In the genomic region with DNA sequence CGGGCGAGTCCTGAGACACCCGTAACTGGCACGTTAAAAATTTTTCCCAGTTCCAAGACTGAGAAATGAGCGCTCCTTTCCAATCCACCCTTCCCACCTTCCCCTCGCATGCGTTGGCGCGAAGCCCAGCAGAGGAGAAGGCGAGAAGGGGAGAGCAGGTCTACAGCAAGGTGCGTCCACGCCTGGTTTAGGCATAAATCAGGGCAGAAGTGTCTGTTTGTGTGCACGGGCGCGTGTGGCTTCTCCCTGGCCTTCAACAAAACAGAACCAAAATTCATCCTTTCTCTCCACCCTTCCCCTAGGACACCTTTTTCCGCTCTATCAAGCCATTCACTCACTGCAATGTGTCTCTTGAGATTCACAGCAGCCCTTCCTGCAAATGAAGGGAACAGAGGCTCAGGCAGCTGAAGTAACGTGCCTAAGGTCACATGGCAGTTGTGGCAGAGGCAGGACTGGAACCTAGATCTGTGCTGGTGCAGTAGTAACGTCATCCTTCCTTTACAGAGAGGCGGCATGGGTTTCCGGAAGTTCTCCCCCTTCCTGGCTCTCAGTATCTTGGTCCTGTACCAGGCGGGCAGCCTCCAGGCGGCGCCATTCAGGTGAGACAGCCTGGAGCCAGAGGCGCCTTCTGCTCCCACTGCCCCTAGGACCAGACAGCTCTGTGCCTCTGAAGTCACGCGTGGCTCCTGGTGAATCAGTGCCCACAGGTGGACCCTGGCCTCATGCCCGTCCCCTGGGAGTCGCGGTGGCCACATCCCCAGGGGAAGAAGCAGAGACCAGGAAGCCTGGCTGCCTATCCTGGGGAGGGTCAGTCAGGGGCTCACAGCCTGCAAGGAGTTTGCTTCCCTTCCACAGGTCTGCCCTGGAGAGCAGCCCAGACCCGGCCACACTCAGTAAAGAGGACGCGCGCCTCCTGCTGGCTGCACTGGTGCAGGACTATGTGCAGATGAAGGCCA, we compare ENCODE assay signal across 8 cellular contexts. TPM values are rescaled to one million over a fixed set of nuclear protein-coding genes. Genes with fewer than 3 reads are reported as not detected.
DNase-seq lines count a peak whose midpoint lies in the region; ATAC-seq and TF ChIP-seq lines count a peak whose summit lies in the region.

No MANE protein-coding gene starts in this region.

- H3K9me3 ChIP-seq in right atrium auricular region, result peaks cover 0 to 6% of the 10 kb centered on the region in 2 donors

- peak; percentile 83 for TF ChIP-seq CTCF in GM12873 (IDR thresholded peaks at IDR 0.05; ENCODE audit: insufficient read depth, low read depth, low read length, missing control alignments)
- peak; percentile 70 to 82 for TF ChIP-seq CTCF in right atrium auricular region (IDR thresholded peaks at IDR 0.05)

- peak overlapping the region; percentile 17 to 45 for H3K4me3 ChIP-seq in right atrium auricular region
- peak overlapping the region; percentile 53 for H3K4me3 ChIP-seq in rectal smooth muscle tissue (ENCODE audit: low read length)

- H3K4me1 ChIP-seq in right atrium auricular region, result peaks cover 0 to 22% of the 10 kb centered on the region in 2 donors
- peaks cover 8% of the 10 kb centered on the region for H3K4me1 ChIP-seq in rectal smooth muscle tissue (ENCODE audit: control insufficient read depth, insufficient read depth, low read length)

- DNase-seq in NCI-H1092 treated with DMSO at 0.1 percent for 48 hours (lab: John Stamatoyannopoulos, UW) (peak; percentile 91), SW480 (ENCODE audit: low spot score) (peak; percentile 85), right atrium auricular region (ENCODE audit: low spot score) (peak; percentile 82), NCI-H2171 (lab: John Stamatoyannopoulos, UW) (no peak)
- peak; percentile 78 for DNase-seq in activated naive CD8-positive, alpha-beta T cell treated with anti-CD3 and anti-CD28 coated beads, Interleukin-2, amount 50 U/mL, for 16 hours (ENCODE audit: low read depth, low spot score)

- no peaks in the 10 kb centered on the region for H3K27me3 ChIP-seq in right atrium auricular region
- H3K27me3 ChIP-seq in rectal smooth muscle tissue (ENCODE audit: control insufficient read depth, insufficient read depth, low read length), result peaks cover 10% of the 10 kb centered on the region

- peak; percentile 94 for ATAC-seq in HG02642 (IDR thresholded peaks at IDR 0.05; ENCODE audit: poor library complexity, unreplicated experiment)

- no peak overlapping the region for H3K9ac ChIP-seq in rectal smooth muscle tissue (ENCODE audit: low read length)

- H3K27ac ChIP-seq in right atrium auricular region (no peak overlapping the region), rectal smooth muscle tissue (ENCODE audit: low read depth, low read length) (no peak overlapping the region)

- H3K36me3 ChIP-seq in right atrium auricular region, result no peaks in the 10 kb centered on the region
- no peaks in the 10 kb centered on the region for H3K36me3 ChIP-seq in rectal smooth muscle tissue (ENCODE audit: control insufficient read depth, insufficient read depth, low read length)

RNA-seq across cellular contexts. Expression of a gene that starts 1.1 kb away (rescaled TPM):
- total RNA-seq in right atrium auricular region, result not detected

RNA-seq across cellular contexts. Expression of a gene that starts 40.2 kb away (rescaled TPM):
- 1 to 10 TPM in 1 of 2 donors, not detected in 1; 1.0 TPM for total RNA-seq in right atrium auricular region
